Comparison of ENCODE assay signal across 2 cellular contexts in genomic region chr5:140549237-140550144, GRCh38.
TF ChIP-seq lines count a peak whose summit lies in the region.

No MANE protein-coding gene starts in this region.

TF ChIP-seq in GM12878, 131 proteins besides CTCF, POLR2A, EP300 and RAD21:
- TF ChIP-seq POLR2AphosphoS5 (IDR thresholded peaks at IDR 0.05; ENCODE audit: low read length) (peak; percentile 61; the same call in 1 of the 2 replicates), MTA3 (IDR thresholded peaks at IDR 0.05; ENCODE audit: borderline replicate concordance, low read length) (peak; percentile 33; the same call in 1 of the 2 replicates), ZNF592 (IDR thresholded peaks at IDR 0.05) (no peak)

TF ChIP-seq in HepG2, 621 proteins besides CTCF, POLR2A, EP300 and RAD21:
- TF ChIP-seq RBM22 (optimal IDR thresholded peaks at IDR 0.05; ENCODE audit: low read length) (peak; percentile 70), ZFY (CRISPR knock-in tag; IDR thresholded peaks at IDR 0.05) (0 out of 2 replicates have a peak, but pooled peaks have one; percentile 16), ZHX1 (CRISPR knock-in tag; IDR thresholded peaks at IDR 0.05; ENCODE audit: low read depth) (no peak), POLR2G (IDR thresholded peaks at IDR 0.05; ENCODE audit: low read depth, low read length) (peak; percentile 16; the same call in 1 of the 2 replicates), FOSL1 (CRISPR knock-in tag; IDR thresholded peaks at IDR 0.05; ENCODE audit: borderline replicate concordance) (no peak)
